Comparison of ENCODE assay signal across 1 cellular context in genomic region chr2:190607014-190607597, GRCh38.
TF ChIP-seq lines count a peak whose summit lies in the region.

No MANE protein-coding gene starts in this region.

TF ChIP-seq in K562, 482 proteins besides CTCF, POLR2A, EP300 and RAD21 (continued from another document):
- TF ChIP-seq CEBPZ (IDR thresholded peaks at IDR 0.05; ENCODE audit: borderline replicate concordance, low read depth, low read length) (no peak), PHF8 (IDR thresholded peaks at IDR 0.05; ENCODE audit: borderline replicate concordance, low read length) (no peak), CHD1 (IDR thresholded peaks at IDR 0.05; ENCODE audit: low read length) (no peak), GABPB2 (CRISPR knock-in tag; conservative IDR thresholded peaks at IDR 0.05) (no peak), CREM (IDR thresholded peaks at IDR 0.05; ENCODE audit: low read depth) (0 out of 2 replicates have a peak, but pooled peaks have one; percentile 32)
TF ChIP-seq in K562: peak in this region for 31.
